8 cellular contexts compared by ENCODE assay signal in the genomic region with DNA sequence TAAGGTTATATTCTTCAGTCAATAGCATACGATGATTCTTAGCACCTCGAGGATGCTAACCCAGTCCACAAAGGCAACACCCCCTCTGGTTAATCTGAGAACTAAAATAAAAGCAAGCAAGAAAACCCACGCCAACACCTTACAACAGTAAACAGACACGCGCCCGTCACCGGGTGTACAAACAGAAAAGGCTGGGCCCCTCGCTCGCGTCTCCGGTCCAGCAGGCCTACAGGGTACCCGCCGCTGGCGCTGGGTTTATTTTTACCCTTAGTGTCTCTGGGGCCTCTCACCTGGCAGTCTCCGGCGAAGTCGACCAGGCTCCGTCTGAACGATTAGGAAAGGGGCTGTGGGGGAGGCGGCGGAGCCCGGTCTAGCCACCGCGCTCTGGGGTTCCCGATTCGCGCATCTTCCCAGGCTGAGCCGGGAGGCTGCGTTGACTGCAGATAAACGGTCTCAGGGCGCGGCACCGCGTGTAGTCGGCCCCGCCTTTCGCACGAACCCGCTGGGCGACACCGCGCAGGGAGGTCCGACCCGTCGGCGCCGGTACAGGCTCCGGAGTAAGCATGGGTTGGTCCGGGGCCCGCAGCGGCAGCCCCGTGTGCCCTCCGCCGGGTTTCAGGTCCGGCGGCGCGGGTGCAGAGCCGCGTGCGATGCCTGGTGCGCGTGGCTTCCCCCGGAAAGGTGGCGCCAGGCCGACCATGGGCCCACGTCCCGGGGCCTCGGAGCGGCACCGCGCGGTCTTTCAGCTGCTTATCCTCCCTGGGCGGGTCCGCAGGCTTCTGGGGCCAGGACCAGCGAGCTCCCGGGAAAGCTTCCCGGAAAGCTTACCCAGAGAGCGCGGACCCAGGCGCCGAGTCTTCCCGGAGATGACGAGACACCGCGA. TPM values are rescaled to one million over a fixed set of nuclear protein-coding genes. Genes with fewer than 3 reads are reported as not detected.
DNase-seq lines count a peak whose midpoint lies in the region; ATAC-seq and TF ChIP-seq lines count a peak whose summit lies in the region.

A gene with protein sequence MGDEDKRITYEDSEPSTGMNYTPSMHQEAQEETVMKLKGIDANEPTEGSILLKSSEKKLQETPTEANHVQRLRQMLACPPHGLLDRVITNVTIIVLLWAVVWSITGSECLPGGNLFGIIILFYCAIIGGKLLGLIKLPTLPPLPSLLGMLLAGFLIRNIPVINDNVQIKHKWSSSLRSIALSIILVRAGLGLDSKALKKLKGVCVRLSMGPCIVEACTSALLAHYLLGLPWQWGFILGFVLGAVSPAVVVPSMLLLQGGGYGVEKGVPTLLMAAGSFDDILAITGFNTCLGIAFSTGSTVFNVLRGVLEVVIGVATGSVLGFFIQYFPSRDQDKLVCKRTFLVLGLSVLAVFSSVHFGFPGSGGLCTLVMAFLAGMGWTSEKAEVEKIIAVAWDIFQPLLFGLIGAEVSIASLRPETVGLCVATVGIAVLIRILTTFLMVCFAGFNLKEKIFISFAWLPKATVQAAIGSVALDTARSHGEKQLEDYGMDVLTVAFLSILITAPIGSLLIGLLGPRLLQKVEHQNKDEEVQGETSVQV (minus strand): TSS at position 868 of the 883 bp plus-strand sequence. CDS start 9,211 bp downstream, outside the sequence.

- peak within 1 kb of the TSS; percentile 88 to 96 for H3K4me3 Mint-ChIP-seq in effector memory CD8-positive, alpha-beta T cell

- peak within 1 kb of the TSS; percentile 97 for H3K9ac ChIP-seq in mesenchymal stem cell (ENCODE audit: low read length)

- peak within 1 kb of the TSS; percentile 93 for H4K8ac ChIP-seq in mesenchymal stem cell (ENCODE audit: low read length)

- CTCF ChIA-PET in A673 (lab: Charles Lee) = no interaction called here
- CTCF ChIA-PET in activated CD8-positive, alpha-beta memory T cell treated with anti-CD3 and anti-CD28 coated beads for 36 hours (lab: Charles Lee) = interaction anchor here (1.3 to 1.4 kb wide), 2 partner anchors 24 to 30 kb away, joined by 3 to 5 read pairs; a partner anchor contains a TSS

- peak within 1 kb of the TSS; percentile 74 for H2AFZ ChIP-seq in mesenchymal stem cell (ENCODE audit: low read depth, low read length)

- peak within 1 kb of the TSS; percentile 93 for H2BK15ac ChIP-seq in mesenchymal stem cell (ENCODE audit: low read depth, poor library complexity, severe bottlenecking)

- H3K27me3 Mint-ChIP-seq in effector memory CD8-positive, alpha-beta T cell = no peaks in the 10 kb centered on the region

- H3K79me1 ChIP-seq in mesenchymal stem cell (replicated peaks; ENCODE audit: low read length, poor library complexity, severe bottlenecking) = peaks cover 6% of the 10 kb centered on the region

- intact Hi-C loops in A673 (cut with micrococcal nuclease; ENCODE audit: unreplicated experiment) = no loop called here

- peak within 1 kb of the TSS in 1 of 2 experiments; percentile 85 for H3K14ac ChIP-seq in mesenchymal stem cell (ENCODE audit: low read length in 2 of 2)

- H3K27ac ChIP-seq in A673 (ENCODE audit: low read depth, low read length, poor library complexity, severe bottlenecking) = peak within 1 kb of the TSS; percentile 92
- H3K27ac ChIP-seq in mesenchymal stem cell (ENCODE audit: low read length, poor library complexity, severe bottlenecking) = peak within 1 kb of the TSS; percentile 44

- H2BK12ac ChIP-seq in mesenchymal stem cell (ENCODE audit: low read length in 2 of 2) = peak within 1 kb of the TSS in 1 of 2 experiments; percentile 83

- no peak for TF ChIP-seq CTCF in A673 (conservative IDR thresholded peaks at IDR 0.05; ENCODE audit: low read depth, low read length)

- H3K9me3 ChIP-seq in A673 (ENCODE audit: low read depth, low read length, poor library complexity, severe bottlenecking) (no peaks in the 10 kb centered on the region), mesenchymal stem cell (ENCODE audit: control insufficient read depth, low read length) (no peaks in the 10 kb centered on the region)

- H3K4me1 Mint-ChIP-seq in effector memory CD8-positive, alpha-beta T cell (ENCODE audit: low read depth in 2 of 2) = peaks cover 24 to 35% of the 10 kb centered on the region in 2 donors

- peak within 1 kb of the TSS; percentile 75 for H4K91ac ChIP-seq in mesenchymal stem cell (ENCODE audit: low read length)

- H3K4me1 ChIP-seq in A673 (ENCODE audit: insufficient read depth, low read length, poor library complexity, severe bottlenecking) = peaks cover 6% of the 10 kb centered on the region
- H3K4me1 ChIP-seq in mesenchymal stem cell (ENCODE audit: control insufficient read depth, insufficient read depth, low read depth, low read length) = no peaks in the 10 kb centered on the region

- BruUV-seq in A673 (replicated peaks; lab: Mats Ljungman, UMichigan) = no TSS peak

- peak; percentile 81 for DNase-seq in A673 (ENCODE audit: low spot score)
- DNase-seq in NCI-H510A (lab: John Stamatoyannopoulos, UW) = peak; percentile 24
- peak; percentile 71 to 76 (median 71) for DNase-seq in effector memory CD8-positive, alpha-beta T cell
- DNase-seq in mesenchymal stem cell = peak; percentile 70
- DNase-seq in stimulated activated CD8-positive, alpha-beta memory T cell treated with anti-CD3 and anti-CD28 coated beads, Interleukin-12 subunit alpha, Interleukin-12 subunit beta, amount 100 ng/mL, for 24 hours (ENCODE audit: extremely low read depth) = peak; percentile 24

- H3K4me3 ChIP-seq in A673 (ENCODE audit: low read depth, low read length, poor library complexity, severe bottlenecking) (peak within 1 kb of the TSS; percentile 73), mesenchymal stem cell (ENCODE audit: insufficient read depth in 1 of 2, low read depth in 1 of 2, low read length in 2 of 2) (peak within 1 kb of the TSS; percentile 86 to 88)

- H3K36me3 ChIP-seq in A673 (ENCODE audit: insufficient read depth, low read length, poor library complexity, severe bottlenecking) (no peaks in the 10 kb centered on the region), mesenchymal stem cell (ENCODE audit: control insufficient read depth in 1 of 2, insufficient read depth in 2 of 2, low read depth in 1 of 2, low read length in 2 of 2) (peaks cover 0 to 15% of the 10 kb centered on the region in 2 experiments)

- under 1% methylated on average over 84 of the region's 86 CpGs for WGBS in mesenchymal stem cell

- peak within 1 kb of the TSS; percentile 74 for H3K4me2 ChIP-seq in mesenchymal stem cell (ENCODE audit: low read length, poor library complexity, severe bottlenecking)

- H2BK120ac ChIP-seq in mesenchymal stem cell (ENCODE audit: low read depth, low read length) = peak within 1 kb of the TSS; percentile 80

- peak within 1 kb of the TSS in 1 of 2 experiments; percentile 14 for H3K23ac ChIP-seq in mesenchymal stem cell (ENCODE audit: low read length in 2 of 2)

- peak within 1 kb of the TSS; percentile 80 to 93 for H3K18ac ChIP-seq in mesenchymal stem cell (ENCODE audit: low read depth in 1 of 2, low read length in 2 of 2)

- peak within 1 kb of the TSS; percentile 52 to 59 for H3K4ac ChIP-seq in mesenchymal stem cell (ENCODE audit: low read depth in 1 of 2, low read length in 2 of 2)

- ATAC-seq in GM18517 (IDR thresholded peaks at IDR 0.05; ENCODE audit: unreplicated experiment) (peak; percentile 60), HG03045 (IDR thresholded peaks at IDR 0.05; ENCODE audit: unreplicated experiment) (peak; percentile 60)
- peak; percentile 79 for ATAC-seq in effector memory CD8-positive, alpha-beta T cell (replicated peaks)

- POLR2A ChIA-PET in A673 (lab: Charles Lee; ENCODE audit: low non-redundant PET) = no interaction called here
- POLR2A ChIA-PET in activated CD8-positive, alpha-beta memory T cell treated with anti-CD3 and anti-CD28 coated beads for 36 hours (lab: Charles Lee) = interaction anchor here (0.7 to 1.0 kb wide), 5 partner anchors 14 to 249 kb away, joined by 3 to 7 read pairs (median 3); a partner anchor contains a TSS

- H2AK5ac ChIP-seq in mesenchymal stem cell (ENCODE audit: low read length, severe bottlenecking) = no peak within 1 kb of the TSS

- H3K27me3 ChIP-seq in A673 (replicated peaks; ENCODE audit: insufficient read depth, low read depth, low read length, poor library complexity) (no peaks in the 10 kb centered on the region), mesenchymal stem cell (ENCODE audit: control insufficient read depth in 1 of 2, insufficient read depth in 1 of 2, low read length in 2 of 2) (no peaks in the 10 kb centered on the region)

- H2BK5ac ChIP-seq in mesenchymal stem cell (ENCODE audit: low read depth, low read length, poor library complexity, severe bottlenecking) = peak within 1 kb of the TSS; percentile 80

- H3K9me3 Mint-ChIP-seq in effector memory CD8-positive, alpha-beta T cell = no peaks in the 10 kb centered on the region

- peak within 1 kb of the TSS; percentile 99 to 100 for H3K27ac Mint-ChIP-seq in effector memory CD8-positive, alpha-beta T cell

- H3K36me3 Mint-ChIP-seq in effector memory CD8-positive, alpha-beta T cell (ENCODE audit: insufficient read depth) = peaks cover 10% of the 10 kb centered on the region

RNA-seq across cellular contexts. Expression of the gene that starts here (rescaled TPM):
- 25.3 and 28.0 TPM in 2 replicates for total RNA-seq in A673 (2021)
- total RNA-seq in activated CD8-positive, alpha-beta memory T cell treated with anti-CD3 and anti-CD28 coated beads for 36 hours = 10 to 100 TPM; 44.5 to 46.6 TPM
- 14.3 TPM for polyA plus RNA-seq in mesenchymal stem cell (2013, experiment 1 of 2)
- polyA plus RNA-seq in mesenchymal stem cell (2013, experiment 2 of 2) = 14.3 TPM

Comparison
In these comparisons a context has a peak if more than half of its experiments do, and no peak if none do; other contexts are left out.
1. Peak in every context shown above with its lines: DNase-seq, ATAC-seq, H3K4me3 ChIP-seq and H3K27ac ChIP-seq.
2. DNase-seq: peak in every context shown above with its lines; median percentile 81 in A673; 71 in effector memory CD8-positive, alpha-beta T cell; 70 in mesenchymal stem cell; 24 in NCI-H510A; 24 in stimulated activated CD8-positive, alpha-beta memory T cell treated with anti-CD3 and anti-CD28 coated beads, Interleukin-12 subunit alpha, Interleukin-12 subunit beta, amount 100 ng/mL, for 24 hours.